Comparison of ENCODE assay signal across 16 cellular contexts in the genomic region with DNA sequence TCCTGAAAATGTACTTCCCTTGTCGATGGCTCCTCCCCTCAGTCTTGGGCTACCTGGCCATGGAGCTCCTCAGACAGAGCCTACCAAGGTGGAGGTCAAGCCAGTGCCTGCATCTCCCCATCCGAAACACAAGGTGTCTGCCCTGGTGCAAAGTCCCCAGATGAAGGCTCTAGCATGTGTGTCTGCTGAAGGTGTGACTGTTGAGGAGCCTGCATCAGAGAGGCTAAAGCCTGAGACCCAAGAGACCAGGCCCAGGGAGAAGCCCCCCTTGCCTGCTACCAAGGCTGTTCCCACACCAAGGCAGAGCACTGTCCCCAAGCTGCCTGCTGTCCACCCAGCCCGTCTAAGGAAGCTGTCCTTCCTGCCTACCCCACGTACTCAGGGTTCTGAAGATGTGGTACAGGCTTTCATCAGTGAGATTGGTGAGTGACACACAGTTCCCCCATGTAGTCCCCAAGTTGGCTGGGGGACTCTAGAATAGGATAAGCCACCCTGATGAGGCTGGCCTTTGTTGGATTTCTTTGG.
"Had no signal": no experiment of that assay in that cellular context is flagged by ENCODE, and none has a peak within 500 bp of the region (broad histone marks: within the 10 kb centered on the region; RNA-seq: fewer than 3 reads in every experiment).

No MANE protein-coding gene starts in this region.

- H3K9me3 Mint-ChIP-seq: naive B cell had no signal

- H3K27me3 Mint-ChIP-seq: activated naive CD8-positive, alpha-beta T cell; naive B cell had no signal

- H3K4me3 Mint-ChIP-seq: activated naive CD8-positive, alpha-beta T cell; naive B cell had no signal

- H3K4me3 ChIP-seq: gastrocnemius medialis, heart left ventricle, mucosa of descending colon, smooth muscle cell, tibial nerve, vagina had no signal

- DNase-seq: activated effector memory CD4-positive, alpha-beta T cell treated with Interleukin-2 at 50 U/mL for 16 hours; effector CD4-positive, alpha-beta T cell; gastrocnemius medialis; heart left ventricle; mesenchymal stem cell; mucosa of descending colon; naive B cell; stimulated activated CD4-positive, alpha-beta T cell treated with anti-CD3 and anti-CD28 coated beads, Interleukin-4, amount 100 ng/mL, for 1 hour; T-helper 1 cell had no signal

- ATAC-seq: activated CD4-positive, CD25-positive, alpha-beta regulatory T cell treated with anti-CD3 and anti-CD28 coated beads, Interleukin-2, amount 50 U/mL, for 24 hours; esophagus mucosa; gastrocnemius medialis; heart left ventricle; mucosa of descending colon; sciatic nerve had no signal

- H3K27me3 ChIP-seq: gastrocnemius medialis, heart left ventricle, tibial nerve, vagina had no signal
